ENCODE assay signal across 8 cellular contexts in the genomic region with DNA sequence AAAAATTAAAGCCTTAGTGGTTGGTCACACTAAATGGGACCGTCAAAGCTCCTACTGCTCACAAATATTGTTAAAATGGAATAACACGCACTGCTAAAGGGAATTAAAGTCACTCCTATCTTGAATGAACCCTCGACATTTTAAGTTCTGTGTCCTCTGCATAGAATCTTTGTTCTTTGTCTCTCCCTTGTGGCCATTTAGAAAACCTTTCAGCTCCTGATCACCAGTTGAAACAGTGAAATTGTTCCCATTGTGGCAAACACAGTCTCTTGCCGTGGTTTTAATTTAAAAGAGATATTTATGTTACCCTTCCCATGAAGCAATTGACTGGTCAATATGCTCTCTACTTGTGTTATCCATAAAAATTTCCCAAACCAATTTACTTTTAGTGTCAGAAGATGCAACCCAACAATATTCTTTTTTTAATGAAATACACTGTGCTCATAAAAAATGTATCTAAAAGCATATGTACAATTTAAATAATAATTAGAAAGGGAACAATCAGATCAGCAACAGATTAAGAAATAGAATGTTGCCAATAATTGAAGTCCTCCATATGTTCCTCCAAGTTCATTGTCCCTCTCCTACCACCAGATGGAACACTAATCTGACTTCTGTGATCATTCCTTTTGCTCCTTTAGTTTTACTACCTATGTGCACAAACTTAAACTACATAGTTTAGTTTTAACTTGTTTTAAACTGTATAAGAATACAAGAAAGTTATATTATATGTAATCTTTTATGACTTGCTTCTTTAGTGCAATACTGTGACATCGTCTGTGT. TPM values are rescaled to one million over a fixed set of nuclear protein-coding genes. Genes with fewer than 3 reads are reported as not detected.
DNase-seq lines count a peak whose midpoint lies in the region; ATAC-seq and TF ChIP-seq lines count a peak whose summit lies in the region.
"Not testable (repeated sequence)": the region's sequence is repeated elsewhere in the genome, so short reads cannot be mapped to it uniquely, and the experiment has no call there.

No MANE protein-coding gene starts in this region.

- H3K4me1 Mint-ChIP-seq in MCF 10A (ENCODE audit: insufficient read depth, unreplicated experiment): not testable (repeated sequence)

- not testable (repeated sequence) for H3K4me1 ChIP-seq in parathyroid adenoma

- H2AFZ ChIP-seq in parathyroid adenoma: peak overlapping the region; percentile 7

- not testable (repeated sequence) for H3K27ac Mint-ChIP-seq in MCF 10A (ENCODE audit: low read depth, unreplicated experiment)

- H3K36me3 ChIP-seq in parathyroid adenoma (ENCODE audit: control insufficient read depth, insufficient read depth, low read length): not testable (repeated sequence)

- POLR2A ChIA-PET in MCF 10A (lab: Yijun Ruan, JAX): not testable (repeated sequence)

- intact Hi-C loops in MCF 10A (cut with micrococcal nuclease); left cardiac atrium (cut with DNase I): not testable (repeated sequence)

- not testable (repeated sequence) for H3K9me3 ChIP-seq in parathyroid adenoma (ENCODE audit: control insufficient read depth, low read length)

- not testable (repeated sequence) for H3K36me3 Mint-ChIP-seq in MCF 10A (ENCODE audit: insufficient read depth, unreplicated experiment)

- not testable (repeated sequence) for H3K9ac ChIP-seq in parathyroid adenoma

- H3K4me2 ChIP-seq in parathyroid adenoma (ENCODE audit: low read length): not testable (repeated sequence)

- peak; percentile 73 for TF ChIP-seq CTCF in LNCAP (IDR thresholded peaks at IDR 0.05)
- TF ChIP-seq CTCF in MCF 10A (IDR thresholded peaks at IDR 0.05; ENCODE audit: unreplicated experiment): peak; percentile 66
- peak; percentile 53 for TF ChIP-seq CTCF in parathyroid adenoma (IDR thresholded peaks at IDR 0.05)

- not testable (repeated sequence) for H3K79me2 ChIP-seq in parathyroid adenoma

- H3K27ac ChIP-seq in parathyroid adenoma: not testable (repeated sequence)

- not testable (repeated sequence) for H3K4me3 ChIP-seq in parathyroid adenoma (ENCODE audit: low read depth, low read length)

- H3K27me3 Mint-ChIP-seq in MCF 10A (ENCODE audit: insufficient read depth, unreplicated experiment): not testable (repeated sequence)

- not testable (repeated sequence) for H3K4me3 Mint-ChIP-seq in MCF 10A (ENCODE audit: unreplicated experiment)

- CTCF ChIA-PET in MCF 10A (lab: Yijun Ruan, JAX): interaction anchor here (0.6 to 2.2 kb wide), 15 partner anchors 9 to 1344 kb away, joined by 3 to 19 read pairs (median 4); no protein-coding TSS in a partner anchor

- BruUV-seq in MCF 10A (replicated peaks; lab: Mats Ljungman, UMichigan): not testable (repeated sequence)

- not testable (repeated sequence) for H3K9me3 Mint-ChIP-seq in MCF 10A (ENCODE audit: unreplicated experiment)

- H3K27me3 ChIP-seq in parathyroid adenoma (ENCODE audit: control insufficient read depth, insufficient read depth, low read length): not testable (repeated sequence)

- DNase-seq in AG08396 (ENCODE audit: low spot score) (peak; percentile 37), RKO (ENCODE audit: low spot score) (peak; percentile 82), MCF 10A (ENCODE audit: unreplicated experiment) (peak; percentile 69)
- DNase-seq in left cardiac atrium: not testable (repeated sequence)

- ATAC-seq in GM18498 (IDR thresholded peaks at IDR 0.05; ENCODE audit: unreplicated experiment): peak; percentile 66
- ATAC-seq in HG02571 (IDR thresholded peaks at IDR 0.05; ENCODE audit: unreplicated experiment): peak; percentile 55
- ATAC-seq in left cardiac atrium: peak; percentile 43 to 47

RNA-seq across cellular contexts. Expression of a gene that starts 20.3 kb away (rescaled TPM):
- total RNA-seq in MCF 10A (2022): not detected in 2 replicates
- under 1 TPM; 0.12 to 0.21 TPM for total RNA-seq in left cardiac atrium
